In the genomic region with DNA sequence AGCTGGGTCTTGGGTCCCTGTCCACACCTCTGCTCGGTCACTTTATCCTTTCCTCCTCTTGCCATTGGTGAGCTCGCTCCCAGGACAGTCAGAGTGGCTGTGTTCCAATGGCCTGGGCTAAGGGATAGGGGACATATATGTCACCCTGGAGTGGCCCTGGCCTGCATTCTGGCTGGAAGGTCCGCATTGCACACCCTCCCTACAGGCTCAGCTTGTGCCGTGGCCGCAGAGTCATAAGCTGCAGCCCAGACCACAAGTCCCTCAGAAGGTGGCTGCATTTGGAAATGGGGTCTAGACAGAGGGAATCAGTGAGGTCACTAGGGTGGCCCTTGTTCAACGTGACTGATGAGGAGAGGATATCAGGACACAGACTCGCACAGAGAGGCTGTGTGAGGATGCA, we compare ENCODE assay signal across 26 cellular contexts.
"Had no signal": no experiment of that assay in that cellular context is flagged by ENCODE, and none has a peak within 500 bp of the region (broad histone marks: within the 10 kb centered on the region; RNA-seq: fewer than 3 reads in every experiment).

No MANE protein-coding gene starts in this region.

- H3K4me2 ChIP-seq: hepatocyte, smooth muscle cell had no signal

- H3K9me3 Mint-ChIP-seq: naive thymus-derived CD4-positive, alpha-beta T cell; natural killer cell treated with Interleukin-12 subunit alpha and Interleukin-12 subunit beta and Interleukin-15 and Interleukin-18, amount 100 ng/mL, for 72 hours; stimulated activated naive B cell treated with anti-CD40 and anti-IgM and Interleukin-4, amounts not matched to agents 10 μg/mL and 1 μg/mL and 100 μg/mL, for 72 hours had no signal

- H3K36me3 ChIP-seq: heart right ventricle, left ventricle myocardium inferior, right lobe of liver, stomach, thyroid gland, transverse colon, upper lobe of right lung had no signal

- DNase-seq: heart right ventricle; kidney; left colon; left ventricle myocardium inferior; mesendoderm; midbrain; mucosa of descending colon; naive thymus-derived CD4-positive, alpha-beta T cell; nucleus accumbens; psoas muscle; stimulated activated CD4-positive, alpha-beta T cell treated with anti-CD3 and anti-CD28 coated beads, Interleukin-15, amount 100 ng/mL, for 24 hours; stimulated activated CD4-positive, alpha-beta T cell treated with anti-CD3 and anti-CD28 coated beads, Interleukin-2, amount 100 ng/mL, for 24 hours; stimulated activated CD4-positive, alpha-beta T cell treated with anti-CD3 and anti-CD28 coated beads, Interleukin-4, amount 100 ng/mL, for 1 hour; stimulated activated naive B cell treated with anti-CD40 and anti-IgM and Interleukin-4, amounts not matched to agents 10 μg/mL and 1 μg/mL and 100 μg/mL, for 72 hours; stimulated activated naive CD8-positive, alpha-beta T cell treated with anti-CD3 and anti-CD28 coated beads, Interleukin-15, Interleukin-2, amounts not matched to agents 100 U/mL and 50 U/mL, for 24 hours; stomach; testis; thyroid gland; transverse colon; upper lobe of right lung had no signal

- H3K27me3 ChIP-seq: hepatocyte, right lobe of liver, testis, thyroid gland, transverse colon, upper lobe of right lung had no signal

- H3K27ac ChIP-seq: heart right ventricle, hepatocyte, left ventricle myocardium inferior, parathyroid adenoma, psoas muscle, right lobe of liver, stomach, testis, thyroid gland, transverse colon, upper lobe of right lung had no signal

- H3K9me3 ChIP-seq: heart right ventricle, left ventricle myocardium inferior, mucosa of descending colon, psoas muscle, right lobe of liver, stomach, testis, thyroid gland, transverse colon, upper lobe of right lung had no signal

- H3K27ac Mint-ChIP-seq: naive thymus-derived CD4-positive, alpha-beta T cell; natural killer cell treated with Interleukin-12 subunit alpha and Interleukin-12 subunit beta and Interleukin-15 and Interleukin-18, amount 100 ng/mL, for 72 hours; stimulated activated naive B cell treated with anti-CD40 and anti-IgM and Interleukin-4, amounts not matched to agents 10 μg/mL and 1 μg/mL and 100 μg/mL, for 72 hours had no signal

- H3K9ac ChIP-seq: parathyroid adenoma had no signal

- H3K4me1 ChIP-seq: heart right ventricle, left ventricle myocardium inferior, parathyroid adenoma, psoas muscle, right lobe of liver, stomach, testis, thyroid gland, transverse colon, upper lobe of right lung had no signal

- H3K4me3 ChIP-seq: heart right ventricle, hepatocyte, left ventricle myocardium inferior, lung, mucosa of descending colon, psoas muscle, right lobe of liver, smooth muscle cell, stomach, testis, thyroid gland, transverse colon, upper lobe of right lung had no signal

- H3K36me3 Mint-ChIP-seq: naive thymus-derived CD4-positive, alpha-beta T cell; natural killer cell treated with Interleukin-12 subunit alpha and Interleukin-12 subunit beta and Interleukin-15 and Interleukin-18, amount 100 ng/mL, for 72 hours; stimulated activated naive B cell treated with anti-CD40 and anti-IgM and Interleukin-4, amounts not matched to agents 10 μg/mL and 1 μg/mL and 100 μg/mL, for 72 hours had no signal

- H2AFZ ChIP-seq: hepatocyte, parathyroid adenoma had no signal

- ATAC-seq: heart right ventricle; left colon; mucosa of descending colon; naive thymus-derived CD4-positive, alpha-beta T cell; natural killer cell treated with Interleukin-12 subunit alpha and Interleukin-12 subunit beta and Interleukin-15 and Interleukin-18, amount 100 ng/mL, for 72 hours; psoas muscle; right lobe of liver; stimulated activated naive B cell treated with anti-CD40 and anti-IgM and Interleukin-4, amounts not matched to agents 10 μg/mL and 1 μg/mL and 100 μg/mL, for 72 hours; stimulated activated naive CD8-positive, alpha-beta T cell treated with anti-CD3 and anti-CD28 coated beads, Interleukin-15, Interleukin-2, amounts not matched to agents 100 U/mL and 50 U/mL, for 24 hours; upper lobe of right lung had no signal
